ENCODE assay signal across 12 cellular contexts in genomic region chr4:173360587-173361221, GRCh38. TPM values are rescaled to one million over a fixed set of nuclear protein-coding genes. Genes with fewer than 3 reads are reported as not detected.
DNase-seq lines count a peak whose midpoint lies in the region; ATAC-seq and TF ChIP-seq lines count a peak whose summit lies in the region.
"Had no signal": no experiment of that assay in that cellular context is flagged by ENCODE, and none has a peak within 500 bp of the region (broad histone marks: within the 10 kb centered on the region; RNA-seq: fewer than 3 reads in every experiment).

No MANE protein-coding gene starts in this region.

- peak; percentile 5 for DNase-seq in NCI-H82 (lab: John Stamatoyannopoulos, UW)
- no peak for DNase-seq in NCI-H82 treated with DMSO at 0.1 percent for 48 hours (lab: John Stamatoyannopoulos, UW; ENCODE audit: unreplicated experiment)
- DNase-seq in LoVo (ENCODE audit: low spot score): peak; percentile 12
- DNase-seq in choroid plexus epithelial cell (ENCODE audit: low read depth): peak; percentile 46
- DNase-seq in renal cortical epithelial cell (ENCODE audit: low read depth): peak; percentile 23
- DNase-seq in DMS153 treated with DMSO at 0.1 percent for 48 hours (lab: John Stamatoyannopoulos, UW; ENCODE audit: unreplicated experiment): no peak
- no peak for DNase-seq in NCI-H2107 treated with DMSO at 0.1 percent for 48 hours (lab: John Stamatoyannopoulos, UW; ENCODE audit: unreplicated experiment)
- DNase-seq: amniotic stem cell; C1 segment of cervical spinal cord; left cardiac atrium; stimulated activated CD4-positive, alpha-beta T cell treated with anti-CD3 and anti-CD28 coated beads, Interleukin-2, amount 100 ng/mL, for 48 hours had no signal

- no peak overlapping the region for H3K4me3 ChIP-seq in choroid plexus epithelial cell (ENCODE audit: low read depth, low read length)

- ATAC-seq in HG03460 (IDR thresholded peaks at IDR 0.05; ENCODE audit: unreplicated experiment): no peak

- TF ChIP-seq CTCF in choroid plexus epithelial cell (conservative IDR thresholded peaks at IDR 0.05; ENCODE audit: low read depth, low read length): peak; percentile 58

RNA-seq across cellular contexts. Expression of gene SAP30, which starts 10.1 kb away (rescaled TPM):
- total RNA-seq in renal cortical epithelial cell: 9.0 and 22.4 TPM in 2 replicates

RNA-seq across cellular contexts. Expression of gene HMGB2, which starts 26.5 kb away (rescaled TPM):
- 22.2 and 51.9 TPM in 2 replicates for total RNA-seq in renal cortical epithelial cell

RNA-seq across cellular contexts. Expression of gene SCRG1, which starts 38.2 kb away (rescaled TPM):
- total RNA-seq in renal cortical epithelial cell: not detected in 2 replicates

Comparison
In these comparisons a context has a peak if more than half of its experiments do, and no peak if none do; other contexts are left out.
1. DNase-seq: peak in NCI-H82 (single experiment), LoVo (single experiment), choroid plexus epithelial cell (single experiment) and renal cortical epithelial cell (single experiment); none in NCI-H82 treated with DMSO at 0.1 percent for 48 hours (single experiment), DMS153 treated with DMSO at 0.1 percent for 48 hours (single experiment) and NCI-H2107 treated with DMSO at 0.1 percent for 48 hours (single experiment).